8 cellular contexts compared by ENCODE assay signal in genomic region chr5:5421961-5422818, GRCh38. TPM values are rescaled to one million over a fixed set of nuclear protein-coding genes. Genes with fewer than 3 reads are reported as not detected.
DNase-seq lines count a peak whose midpoint lies in the region; ATAC-seq, FAIRE-seq and TF ChIP-seq lines count a peak whose summit lies in the region.

ICE1 (plus strand) TSS chr5:5422677; CDS start chr5:5422916, 239 bp downstream.

- TF ChIP-seq CTCF in D721Med (IDR thresholded peaks at IDR 0.05; ENCODE audit: insufficient read depth, missing control alignments): no peak
- TF ChIP-seq CTCF in OCI-LY7 (conservative IDR thresholded peaks at IDR 0.05; ENCODE audit: low read length): no peak
- TF ChIP-seq CTCF in endothelial cell of umbilical vein (IDR thresholded peaks at IDR 0.05; ENCODE audit: extremely low read depth in 1 of 2, insufficient read depth in 1 of 2, low read depth in 1 of 2, low read length in 2 of 2): no peak

- H3K27ac ChIP-seq in OCI-LY7 (ENCODE audit: low read depth, low read length, poor library complexity, severe bottlenecking): peak within 1 kb of the TSS; percentile 71
- peak within 1 kb of the TSS; percentile 70 for H3K27ac ChIP-seq in endothelial cell of umbilical vein (ENCODE audit: insufficient read depth, low read depth, low read length)

- H3K9me2 ChIP-seq in OCI-LY7 (ENCODE audit: insufficient read depth, low read length): no peaks in the 10 kb centered on the region

- H3K4me2 ChIP-seq in OCI-LY7 (ENCODE audit: low read length): peak within 1 kb of the TSS; percentile 90
- H3K4me2 ChIP-seq in endothelial cell of umbilical vein (ENCODE audit: insufficient read depth, low read length): peak within 1 kb of the TSS; percentile 90

- peak; percentile 64 for TF ChIP-seq POLR2A in endothelial cell of umbilical vein (IDR thresholded peaks at IDR 0.05; ENCODE audit: low read depth, low read length)

- H3K79me2 ChIP-seq in OCI-LY7 (ENCODE audit: insufficient read depth, low read depth, low read length) (peaks cover 46% of the 10 kb centered on the region), endothelial cell of umbilical vein (ENCODE audit: control insufficient read depth, insufficient read depth, low read length) (peaks cover 45% of the 10 kb centered on the region)

- ATAC-seq in GM21526 (IDR thresholded peaks at IDR 0.05; ENCODE audit: low FRiP score, unreplicated experiment): peak; percentile 74

- peak within 1 kb of the TSS; percentile 75; the same call in 1 of the 2 replicates for H2AFZ ChIP-seq in OCI-LY7 (ENCODE audit: low read length)
- peak within 1 kb of the TSS; percentile 85 for H2AFZ ChIP-seq in endothelial cell of umbilical vein (ENCODE audit: low read depth, low read length)

- intact Hi-C loops in OCI-LY7 (cut with micrococcal nuclease; ENCODE audit: unreplicated experiment): loop anchor here (2.0 to 5.0 kb wide), 4 partner anchors 330 to 1300 kb away; partner anchors contain the start of gene MED10
- intact Hi-C loops in endothelial cell of umbilical vein (cut with micrococcal nuclease): loop anchor here (1.0 to 2.0 kb wide), 2 partner anchors 14 to 1291 kb away; partner anchors contain the start of gene TENT4A

- no peak for FAIRE-seq in D721Med (lab: Jason Lieb, UNC)
- FAIRE-seq in endothelial cell of umbilical vein (lab: Jason Lieb, UNC): peak; percentile 98

- peaks cover 45% of the 10 kb centered on the region for H3K4me1 ChIP-seq in OCI-LY7 (ENCODE audit: insufficient read depth, low read length, poor library complexity, severe bottlenecking)
- H3K4me1 ChIP-seq in endothelial cell of umbilical vein (ENCODE audit: control insufficient read depth, extremely low read depth, insufficient read depth, low read length): peaks cover 28% of the 10 kb centered on the region

- POLR2A ChIA-PET in OCI-LY7 (lab: Charles Lee) (interaction anchor here (1.0 to 2.5 kb wide), 4 partner anchors 10 to 20 kb away, joined by 3 to 8 read pairs (median 4); no protein-coding TSS in a partner anchor), endothelial cell of umbilical vein (lab: Charles Lee) (no interaction called here)

- H3K4me3 ChIP-seq in OCI-LY7 (ENCODE audit: low read depth, low read length, poor library complexity, severe bottlenecking): peak within 1 kb of the TSS; percentile 99
- peak within 1 kb of the TSS; percentile 75 to 78 (median 78) for H3K4me3 ChIP-seq in endothelial cell of umbilical vein (replicated peaks in 1 of 3; ENCODE audit: insufficient read depth in 1 of 3, low read depth in 1 of 3, low read length in 3 of 3)

- H3K9me1 ChIP-seq in endothelial cell of umbilical vein (replicated peaks; ENCODE audit: control insufficient read depth, extremely low read depth, insufficient read depth, low read length): no peaks in the 10 kb centered on the region

- H4K20me1 ChIP-seq in OCI-LY7 (ENCODE audit: insufficient read depth, low read length) (peaks cover 24% of the 10 kb centered on the region), endothelial cell of umbilical vein (replicated peaks; ENCODE audit: control insufficient read depth, extremely low read depth, insufficient read depth, low read length) (peaks cover 2% of the 10 kb centered on the region)

- CTCF ChIA-PET in OCI-LY7 (lab: Charles Lee; ENCODE audit: unreplicated experiment) (interaction anchor here (0.6 to 0.7 kb wide), 2 partner anchors 328 to 1118 kb away, joined by 3 read pairs; no protein-coding TSS in a partner anchor), endothelial cell of umbilical vein (lab: Charles Lee) (interaction anchor here (1.0 kb wide), 1 partner anchor 280 kb away, joined by 4 read pairs; no protein-coding TSS in a partner anchor)

- dilution Hi-C loops in endothelial cell of umbilical vein (cut with MboI; ENCODE audit: extremely low pct_ligation_motif_present, low sequenced_read_pairs): no loop called here

- peak; percentile 82 for DNase-seq in D721Med (ENCODE audit: insufficient read length, low spot score)
- DNase-seq in HuH-7.5 (ENCODE audit: low spot score): peak; percentile 76
- DNase-seq in OCI-LY7 (ENCODE audit: low spot score): peak; percentile 97
- peak; percentile 90 for DNase-seq in activated T-cell treated with anti-CD3 and anti-CD28 coated beads for 1 hour (ENCODE audit: low read depth)
- peak; percentile 97 for DNase-seq in endothelial cell of umbilical vein (ENCODE audit: low read depth, low spot score)
- DNase-seq in middle frontal gyrus (ENCODE audit: extremely low spot score, low spot score): peak; percentile 94
- peak; percentile 75 to 87 for DNase-seq in stimulated activated CD8-positive, alpha-beta memory T cell treated with anti-CD3 and anti-CD28 coated beads, Interleukin-2, amount 100 ng/mL, for 48 hours (ENCODE audit: low read depth in 2 of 2)

- H3K36me3 ChIP-seq in OCI-LY7 (ENCODE audit: insufficient read depth, low read length): peaks cover 27% of the 10 kb centered on the region
- H3K36me3 ChIP-seq in endothelial cell of umbilical vein (ENCODE audit: control insufficient read depth in 2 of 2, extremely low read depth in 1 of 2, insufficient read depth in 2 of 2, low read length in 2 of 2): no peaks in the 10 kb centered on the region

- BruUV-seq in OCI-LY7 (replicated peaks; lab: Mats Ljungman, UMichigan) (no TSS peak), endothelial cell of umbilical vein (replicated peaks; lab: Mats Ljungman, UMichigan) (no TSS peak)

- H3K27me3 ChIP-seq in endothelial cell of umbilical vein (ENCODE audit: control insufficient read depth in 2 of 2, insufficient read depth in 2 of 2, low read length in 2 of 2): no peaks in the 10 kb centered on the region

- no peaks in the 10 kb centered on the region for H3K9me3 ChIP-seq in OCI-LY7 (ENCODE audit: low read length)
- H3K9me3 ChIP-seq in endothelial cell of umbilical vein (replicated peaks; ENCODE audit: control insufficient read depth, insufficient read depth, low read length): no peaks in the 10 kb centered on the region

- H3K9ac ChIP-seq in endothelial cell of umbilical vein (replicated peaks; ENCODE audit: extremely low read depth, insufficient read depth, low read length): peak within 1 kb of the TSS; percentile 78

TF ChIP-seq in endothelial cell of umbilical vein, 7 proteins besides CTCF, POLR2A, EP300 and RAD21:
- no peak for TF ChIP-seq FOS (IDR thresholded peaks at IDR 0.05; ENCODE audit: borderline replicate concordance, insufficient read depth, low read length)
- peak; percentile 65 for TF ChIP-seq MAX (IDR thresholded peaks at IDR 0.05; ENCODE audit: insufficient read depth, insufficient read length)
- no peak for TF ChIP-seq EZH2 (IDR thresholded peaks at IDR 0.05; ENCODE audit: borderline replicate concordance, low read depth, low read length, severe bottlenecking)
- no peak for TF ChIP-seq GATA2 (IDR thresholded peaks at IDR 0.05; ENCODE audit: insufficient read depth, insufficient read length, low read depth, low read length)
- TF ChIP-seq MYC (IDR thresholded peaks at IDR 0.05; ENCODE audit: low read depth, low read length): no peak
- TF ChIP-seq POLR2AphosphoS5 (IDR thresholded peaks at IDR 0.05; ENCODE audit: insufficient read depth, low read depth, low read length): peak; percentile 82
- TF ChIP-seq JUN (IDR thresholded peaks at IDR 0.05; ENCODE audit: borderline replicate concordance, insufficient read depth, insufficient read length, low read depth): peak; percentile 8

RNA-seq across cellular contexts. Expression of gene ICE1, which starts in this region (rescaled TPM):
- total RNA-seq in OCI-LY7 (2014; rRNA removed; shearing (Covaris generic)): 24.4 and 25.2 TPM in 2 replicates
- total RNA-seq in OCI-LY7 (2022) (27.3 and 28.0 TPM in 2 replicates), endothelial cell of umbilical vein (29.1 and 32.1 TPM in 2 replicates)
- polyA plus RNA-seq in endothelial cell of umbilical vein: 7.0 and 8.8 TPM in 2 replicates
- polyA plus RNA-seq in endothelial cell of umbilical vein (2011; cell fraction: cytosol; rRNA removed): 9.3 and 9.5 TPM in 2 replicates
- polyA plus RNA-seq in endothelial cell of umbilical vein (2011; cell fraction: nucleus; rRNA removed): 25.7 and 31.2 TPM in 2 replicates
- polyA plus RNA-seq in endothelial cell of umbilical vein (2012): 15.1 and 21.2 TPM in 2 replicates
- polyA minus RNA-seq in endothelial cell of umbilical vein: 31.5 and 34.1 TPM in 2 replicates
- 42.2 TPM for polyA minus RNA-seq in endothelial cell of umbilical vein (2011; cell fraction: cytosol; rRNA and poly(A)+ RNA removed)
- polyA minus RNA-seq in endothelial cell of umbilical vein (2011; cell fraction: nucleus; rRNA and poly(A)+ RNA removed): 53.1 and 68.9 TPM in 2 replicates

Comparison
In these comparisons a context has a peak if more than half of its experiments do, and no peak if none do; other contexts are left out.
1. Peak in every context shown above with its lines: DNase-seq, ATAC-seq, H3K4me3 ChIP-seq and H3K27ac ChIP-seq.